ENCODE assay signal across 20 cellular contexts in the genomic region with DNA sequence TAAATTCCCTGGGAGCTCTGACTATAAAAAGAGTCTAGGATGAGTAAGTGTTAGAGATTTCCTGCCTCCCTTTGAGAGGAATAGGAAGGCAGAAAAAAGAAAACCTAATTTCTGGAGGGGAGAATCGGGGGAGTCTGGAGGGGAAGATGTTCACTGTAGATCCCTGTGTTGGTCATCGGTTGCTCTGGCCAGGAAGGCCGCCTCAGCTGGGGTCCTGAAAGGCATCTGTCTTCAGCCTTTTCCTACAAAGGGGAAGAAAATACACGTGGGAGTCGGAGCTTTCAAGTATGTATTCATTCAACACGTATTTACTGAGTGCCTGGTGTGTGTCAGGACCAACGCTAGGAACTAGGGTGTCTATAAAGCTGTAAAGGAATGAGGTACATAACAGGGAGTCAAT.
DNase-seq lines count a peak whose midpoint lies in the region; ATAC-seq and TF ChIP-seq lines count a peak whose summit lies in the region.
"Had no signal": no experiment of that assay in that cellular context is flagged by ENCODE, and none has a peak within 500 bp of the region (broad histone marks: within the 10 kb centered on the region; RNA-seq: fewer than 3 reads in every experiment).

No MANE protein-coding gene starts in this region.

- no peaks in the 10 kb centered on the region for H3K9me3 ChIP-seq in neuronal stem cell (replicated peaks in 1 of 2; ENCODE audit: control insufficient read depth in 2 of 2, insufficient read depth in 1 of 2, low read depth in 1 of 2, low read length in 2 of 2)
- H3K9me3 ChIP-seq: BE2C, MG63 had no signal

- no peak overlapping the region for H4K91ac ChIP-seq in neuronal stem cell (ENCODE audit: low read depth, low read length, poor library complexity)

- H2BK15ac ChIP-seq in neuronal stem cell (ENCODE audit: low read length), result no peak overlapping the region

- no peak overlapping the region for H3K14ac ChIP-seq in neuronal stem cell (ENCODE audit: low read length)

- no peak overlapping the region for H3K9ac ChIP-seq in neuronal stem cell (ENCODE audit: low read depth, low read length, poor library complexity)

- no peak overlapping the region for H3K4me2 ChIP-seq in neuronal stem cell (ENCODE audit: insufficient read depth, low read length, poor library complexity, severe bottlenecking)
- H3K4me2 ChIP-seq: PC-9 had no signal

- H2BK120ac ChIP-seq in neuronal stem cell (ENCODE audit: low read depth, low read length), result no peak overlapping the region

- ATAC-seq in Right ventricle myocardium inferior, result no peak

- intact Hi-C loops in Right ventricle myocardium inferior (cut with DNase I), result no loop called here

- no peak for TF ChIP-seq CTCF in fibroblast of villous mesenchyme (IDR thresholded peaks at IDR 0.05; ENCODE audit: insufficient read depth, low read depth, low read length)

- H2AK5ac ChIP-seq in neuronal stem cell (ENCODE audit: low read depth, low read length), result no peak overlapping the region

- H3K18ac ChIP-seq in neuronal stem cell (ENCODE audit: low read length), result no peak overlapping the region

- H3K4me3 ChIP-seq in fibroblast of villous mesenchyme (ENCODE audit: low read depth, low read length) (no peak overlapping the region), neuronal stem cell (ENCODE audit: low read length in 2 of 2) (no peak overlapping the region), H7 (ENCODE audit: insufficient read depth, low read depth, low read length) (no peak overlapping the region)
- H3K4me3 ChIP-seq: MG63, PC-9 had no signal

- DNase-seq in ELR (ENCODE audit: low read depth), result peak; percentile 14
- DNase-seq in fibroblast of villous mesenchyme (ENCODE audit: low read depth), result peak; percentile 3
- no peak for DNase-seq in neuronal stem cell (ENCODE audit: low spot score)
- DNase-seq in H4 (ENCODE audit: low spot score), result no peak
- no peak for DNase-seq in HuH-7.5 (ENCODE audit: low spot score)
- no peak for DNase-seq in Right ventricle myocardium inferior (ENCODE audit: missing footprints)
- DNase-seq in H7, result no peak
- DNase-seq: BE2C; CD4-positive, CD25-positive, alpha-beta regulatory T cell; COR-L47; DMS 273 treated with DMSO at 0.1 percent for 48 hours; IMR-90; MG63; NCI-H1048; NCI-H1436; NCI-H1930; NCI-H2171; NCI-H526; PC-9 had no signal

- H3K27me3 ChIP-seq in neuronal stem cell (ENCODE audit: control insufficient read depth in 3 of 3, insufficient read depth in 3 of 3, low read depth in 1 of 3, low read length in 3 of 3), result no peaks in the 10 kb centered on the region
- H3K27me3 ChIP-seq in H7 (ENCODE audit: control insufficient read depth, insufficient read depth, low read length), result no peaks in the 10 kb centered on the region
- H3K27me3 ChIP-seq: BE2C, MG63 had no signal

- peak overlapping the region; percentile 51 for H2AFZ ChIP-seq in neuronal stem cell (ENCODE audit: low read length)
- H2AFZ ChIP-seq: PC-9 had no signal

- no peaks in the 10 kb centered on the region for H3K36me3 ChIP-seq in neuronal stem cell (replicated peaks in 1 of 2; ENCODE audit: control insufficient read depth in 2 of 2, insufficient read depth in 2 of 2, low read length in 2 of 2)
- H3K36me3 ChIP-seq in H7 (replicated peaks; ENCODE audit: control insufficient read depth, insufficient read depth, low read length), result no peaks in the 10 kb centered on the region
- H3K36me3 ChIP-seq: MG63 had no signal

- no peaks in the 10 kb centered on the region for H3K79me1 ChIP-seq in neuronal stem cell (ENCODE audit: low read depth, low read length)

- H3K27ac ChIP-seq in angular gyrus (ENCODE audit: low read depth, low read length) (peak overlapping the region; percentile 38), neuronal stem cell (replicated peaks; ENCODE audit: low read length) (no peak overlapping the region)
- H3K27ac ChIP-seq: PC-9 had no signal

- H2BK5ac ChIP-seq in neuronal stem cell (ENCODE audit: low read length), result no peak overlapping the region

- H2BK12ac ChIP-seq in neuronal stem cell (ENCODE audit: low read length), result no peak overlapping the region

- no peak overlapping the region for H3K23ac ChIP-seq in neuronal stem cell (ENCODE audit: low read depth, low read length, poor library complexity)

- H3K4ac ChIP-seq in neuronal stem cell (ENCODE audit: low read length), result no peak overlapping the region

- no peak overlapping the region for H4K8ac ChIP-seq in neuronal stem cell (ENCODE audit: low read depth, low read length)

- peaks cover 0 to 12% of the 10 kb centered on the region in 2 donors for H3K4me1 ChIP-seq in neuronal stem cell (ENCODE audit: control insufficient read depth in 2 of 2, insufficient read depth in 1 of 2, low read depth in 1 of 2, low read length in 2 of 2)
- H3K4me1 ChIP-seq: BE2C had no signal

- WGBS in neuronal stem cell (ENCODE audit: extremely low coverage in 2 of 2, insufficient read length in 2 of 2, insufficient replicate concordance in 1 of 2), 2 donors, result no CpG with 5 or more reads among the region's 7 CpGs

Comparison
In these comparisons a context has a peak if more than half of its experiments do, and no peak if none do; other contexts are left out.
1. DNase-seq: peak in ELR (single experiment) and fibroblast of villous mesenchyme (single experiment); none in neuronal stem cell (single experiment), H4 (single experiment), HuH-7.5 (single experiment), Right ventricle myocardium inferior (single experiment) and H7 (single experiment).